In genomic region chr3:145649368-145649887, GRCh38 we compare ENCODE assay signal across 28 cellular contexts.
"Had no signal": no experiment of that assay in that cellular context is flagged by ENCODE, and none has a peak within 500 bp of the region (broad histone marks: within the 10 kb centered on the region; RNA-seq: fewer than 3 reads in every experiment).

No MANE protein-coding gene starts in this region.

- DNase-seq: activated CD4-positive, alpha-beta T cell treated with anti-CD3 and anti-CD28 coated beads for 1 hour; activated CD4-positive, alpha-beta T cell treated with anti-CD3 and anti-CD28 coated beads for 4 hours; activated CD4-positive, alpha-beta T cell treated with anti-CD3 and anti-CD28 coated beads, Interleukin-2, amount 50 U/mL, for 1 hour; activated CD4-positive, alpha-beta T cell treated with anti-CD3 and anti-CD28 coated beads, Interleukin-2, amount 50 U/mL, for 48 hours; activated CD8-positive, alpha-beta memory T cell treated with anti-CD3 and anti-CD28 coated beads for 24 hours; activated CD8-positive, alpha-beta T cell treated with anti-CD3 and anti-CD28 coated beads for 36 hours; activated effector memory CD4-positive, alpha-beta T cell treated with Interleukin-2 at 50 U/mL for 16 hours; activated gamma-delta T cell treated with Interleukin-2 at 50 U/mL for 16 hours; activated naive CD4-positive, alpha-beta T cell treated with anti-CD3 and anti-CD28 coated beads, Interleukin-2, amount 50 U/mL, for 16 hours; activated naive CD4-positive, alpha-beta T cell treated with Interleukin-2 at 50 U/mL for 16 hours; activated T-cell treated with anti-CD3 and anti-CD28 coated beads, Interleukin-2, amount 50 U/mL, for 4 hours; amniotic stem cell; anterior cingulate cortex; brain microvascular endothelial cell; dorsolateral prefrontal cortex; effector memory CD4-positive, alpha-beta T cell; endodermal cell; erythroblast; foreskin melanocyte; heart right ventricle; T-helper 1 cell; T-helper 17 cell had no signal

- H3K27ac ChIP-seq: brain microvascular endothelial cell, coronary artery, dorsolateral prefrontal cortex, esophagus muscularis mucosa, gastroesophageal sphincter, heart right ventricle had no signal

- H3K27me3 ChIP-seq: brain microvascular endothelial cell, dorsolateral prefrontal cortex, esophagus muscularis mucosa, gastroesophageal sphincter, heart right ventricle had no signal

- H3K36me3 ChIP-seq: brain microvascular endothelial cell, esophagus muscularis mucosa, gastroesophageal sphincter, heart right ventricle had no signal

- ATAC-seq: activated CD8-positive, alpha-beta T cell treated with anti-CD3 and anti-CD28 coated beads for 36 hours; activated T-cell treated with anti-CD3 and anti-CD28 coated beads, Interleukin-2, amount 50 U/mL, for 4 hours; activated T-helper 17 cell treated with anti-CD3 and anti-CD28 coated beads, Interleukin-2, amount 50 U/mL, for 72 hours; gastroesophageal sphincter; heart right ventricle; T-helper 17 cell had no signal

- H3K4me1 ChIP-seq: esophagus muscularis mucosa, gastroesophageal sphincter, heart right ventricle had no signal

- H3K4me3 ChIP-seq: coronary artery, dorsolateral prefrontal cortex, esophagus muscularis mucosa, gastroesophageal sphincter, heart right ventricle had no signal

- H3K9me3 ChIP-seq: esophagus muscularis mucosa, gastroesophageal sphincter had no signal

- FAIRE-seq: astrocyte, bronchial epithelial cell had no signal
